Comparison of ENCODE assay signal across 9 cellular contexts in genomic region chr1:19676438-19676922, GRCh38. TPM values are rescaled to one million over a fixed set of nuclear protein-coding genes. Genes with fewer than 3 reads are reported as not detected.
DNase-seq lines count a peak whose midpoint lies in the region; ATAC-seq and TF ChIP-seq lines count a peak whose summit lies in the region.
"Had no signal": no experiment of that assay in that cellular context is flagged by ENCODE, and none has a peak within 500 bp of the region (broad histone marks: within the 10 kb centered on the region; RNA-seq: fewer than 3 reads in every experiment).

No MANE protein-coding gene starts in this region.

- no peak for ATAC-seq in lung (ENCODE audit: insufficient read depth, low FRiP score)
- no peak for ATAC-seq in HG02571 (IDR thresholded peaks at IDR 0.05; ENCODE audit: unreplicated experiment)

- H3K79me2 ChIP-seq in MM.1S (ENCODE audit: low read length), result no peaks in the 10 kb centered on the region

- H3K4me3 ChIP-seq in MM.1S (ENCODE audit: low read length), result no peak overlapping the region
- H3K4me3 ChIP-seq in colonic mucosa, result no peak overlapping the region
- H3K4me3 ChIP-seq in lung, result no peak overlapping the region

- no peak overlapping the region for H2AFZ ChIP-seq in MM.1S (ENCODE audit: low read length)

- no peak overlapping the region for H3K4me2 ChIP-seq in MM.1S (ENCODE audit: low read depth, low read length)

- H3K4me1 ChIP-seq in MM.1S (ENCODE audit: low read length) (no peaks in the 10 kb centered on the region), colonic mucosa (no peaks in the 10 kb centered on the region), lung (ENCODE audit: control insufficient read depth in 2 of 2, insufficient read depth in 2 of 2, low read length in 2 of 2) (no peaks in the 10 kb centered on the region)

- no peak overlapping the region for H3K27ac ChIP-seq in MM.1S (ENCODE audit: low read length)
- no peak overlapping the region for H3K27ac ChIP-seq in colonic mucosa
- no peak overlapping the region for H3K27ac ChIP-seq in lung (ENCODE audit: low read depth in 1 of 2, low read length in 1 of 2)

- H3K9me2 ChIP-seq in MM.1S (replicated peaks; ENCODE audit: insufficient read depth, low read length), result no peaks in the 10 kb centered on the region

- TF ChIP-seq CTCF in MM.1S (IDR thresholded peaks at IDR 0.05; ENCODE audit: low read length) (no peak), colonic mucosa (IDR thresholded peaks at IDR 0.05) (no peak), lung (IDR thresholded peaks at IDR 0.05; ENCODE audit: control extremely low read depth, extremely low read depth) (no peak)

- intact Hi-C loops in colonic mucosa (cut with DNase I), result no loop called here

- WGBS in lung, 2 donors, result 32 to 33% methylated on average over 13 of the region's 13 CpGs

- H3K27me3 ChIP-seq in MM.1S (replicated peaks; ENCODE audit: insufficient read depth, low read length) (peaks cover 21% of the 10 kb centered on the region), colonic mucosa (no peaks in the 10 kb centered on the region), lung (ENCODE audit: control insufficient read depth, insufficient read depth) (no peaks in the 10 kb centered on the region)

- no peaks in the 10 kb centered on the region for H3K9me3 ChIP-seq in MM.1S (replicated peaks; ENCODE audit: insufficient read depth, low read length)
- H3K9me3 ChIP-seq in colonic mucosa, result no peaks in the 10 kb centered on the region
- H3K9me3 ChIP-seq in lung (ENCODE audit: control insufficient read depth in 2 of 2, insufficient read depth in 1 of 2, low read length in 1 of 2), result no peaks in the 10 kb centered on the region

- H4K20me1 ChIP-seq in MM.1S (ENCODE audit: insufficient read depth, low read length), result no peaks in the 10 kb centered on the region

- H3K36me3 ChIP-seq in MM.1S (replicated peaks; ENCODE audit: insufficient read depth, low read length) (no peaks in the 10 kb centered on the region), colonic mucosa (no peaks in the 10 kb centered on the region), lung (ENCODE audit: control insufficient read depth in 2 of 2, insufficient read depth in 2 of 2, low read length in 2 of 2) (no peaks in the 10 kb centered on the region)

- DNase-seq in EH (ENCODE audit: low read depth) (peak; percentile 68), MM.1S (peak; percentile 23), colonic mucosa (peak; percentile 49), lung (ENCODE audit: low spot score) (peak; percentile 47), globus pallidus (ENCODE audit: low spot score) (no peak), SK-N-DZ (ENCODE audit: low spot score) (no peak), SKM-1 (lab: John Stamatoyannopoulos, UW; ENCODE audit: unreplicated experiment) (no peak)

- H3K9ac ChIP-seq in MM.1S (ENCODE audit: low read length) (no peak overlapping the region), colonic mucosa (ENCODE audit: low read depth in 2 of 2, low read length in 2 of 2) (no peak overlapping the region)

- H3F3A ChIP-seq in MM.1S (ENCODE audit: insufficient read depth, low read length), result no peaks in the 10 kb centered on the region

RNA-seq across cellular contexts. Expression of gene HTR6, which starts 11.8 kb away (rescaled TPM):
- total RNA-seq in colonic mucosa (not detected), lung (not detected)
- polyA plus RNA-seq in lung, result not detected
- polyA plus RNA-seq in SK-N-DZ (2014; cell fraction: cytosol; rRNA removed), result 0.30 TPM in 1 of 2 replicates, not detected in the other
- polyA plus RNA-seq in SK-N-DZ (2014; cell fraction: nucleus; rRNA removed), result not detected in 2 replicates
- total RNA-seq: T-helper 2 cell treated with Interferon-gamma antibody and Interleukin-4, amounts not matched to agents 100 ng/mL and 5 ng/mL, for 36 hours had no signal

RNA-seq across cellular contexts. Expression of gene NBL1, which starts 32.4 kb away (rescaled TPM):
- total RNA-seq in colonic mucosa, result 100 to 1,000 TPM; 340 to 393 TPM
- 100 to 1,000 TPM; 107 to 133 TPM for total RNA-seq in lung
- 100 to 1,000 TPM in 1 of 2 donors, 10 to 100 TPM in 1; 48.0 to 102 TPM for polyA plus RNA-seq in lung
- polyA plus RNA-seq in SK-N-DZ (2014; cell fraction: cytosol; rRNA removed), result 10.3 and 19.8 TPM in 2 replicates
- polyA plus RNA-seq in SK-N-DZ (2014; cell fraction: nucleus; rRNA removed), result 6.2 and 8.9 TPM in 2 replicates

Comparison
In these comparisons a context has a peak if more than half of its experiments do, and no peak if none do; other contexts are left out.
1. DNase-seq: peak in EH (single experiment), MM.1S (single experiment), colonic mucosa (single experiment) and lung (single experiment); none in globus pallidus (single experiment), SK-N-DZ (single experiment) and SKM-1 (single experiment).